In the genomic region with DNA sequence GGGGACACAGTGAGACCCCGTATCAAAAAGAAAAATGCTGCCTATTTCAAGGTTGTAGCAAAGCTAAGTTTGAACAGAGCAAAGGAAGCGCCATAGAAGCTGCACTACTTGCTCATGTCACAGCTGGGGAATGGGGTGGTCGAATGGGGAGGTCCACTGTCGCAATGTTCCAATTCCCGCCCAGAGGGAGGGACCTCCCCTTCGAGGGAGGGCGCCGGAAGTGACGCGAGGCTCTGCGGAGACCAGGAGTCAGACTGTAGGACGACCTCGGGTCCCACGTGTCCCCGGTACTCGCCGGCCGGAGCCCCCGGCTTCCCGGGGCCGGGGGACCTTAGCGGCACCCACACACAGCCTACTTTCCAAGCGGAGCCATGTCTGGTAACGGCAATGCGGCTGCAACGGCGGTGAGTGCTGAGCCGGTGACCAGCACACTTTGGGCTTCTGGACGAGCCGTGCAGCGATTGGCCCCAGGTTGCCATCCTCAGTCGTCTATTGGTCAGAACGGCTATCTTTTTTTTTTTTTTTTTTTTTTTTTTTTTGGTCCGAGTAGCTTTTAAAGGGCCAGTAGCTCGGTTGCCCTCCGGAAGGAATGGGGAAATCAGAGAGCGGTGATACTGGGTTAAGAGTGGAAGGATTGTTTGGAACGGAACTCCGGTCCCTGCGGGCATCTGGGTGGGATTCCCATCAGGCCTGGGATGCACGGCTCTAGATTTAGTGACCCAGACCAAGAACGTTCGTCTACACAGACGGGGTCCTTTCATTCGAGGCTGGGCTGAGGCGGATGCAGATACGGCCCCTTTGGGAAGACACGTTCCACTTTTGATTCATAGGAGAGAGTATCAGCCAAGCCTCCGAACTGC, we compare ENCODE assay signal across 1 cellular context.
TF ChIP-seq lines count a peak whose summit lies in the region.

TSS of gene HMBS (plus strand) at position 219 of the 860 bp plus-strand sequence. CDS start at position 372, 153 bp downstream.

TF ChIP-seq in HepG2, 621 proteins besides CTCF, POLR2A, EP300 and RAD21 (continued from another document and continues in another):
- peak; percentile 82 for TF ChIP-seq SNAPC4 (CRISPR knock-in tag; IDR thresholded peaks at IDR 0.05)
- TF ChIP-seq HDAC1 (CRISPR knock-in tag; IDR thresholded peaks at IDR 0.05): peak; percentile 88
- no peak for TF ChIP-seq KMT2B (CRISPR knock-in tag; IDR thresholded peaks at IDR 0.05)
- no peak for TF ChIP-seq FOXM1 (CRISPR knock-in tag; IDR thresholded peaks at IDR 0.05)
- TF ChIP-seq ZNF7 (CRISPR knock-in tag; IDR thresholded peaks at IDR 0.05): no peak
- no peak for TF ChIP-seq CEBPZ (IDR thresholded peaks at IDR 0.05; ENCODE audit: low read length)
- TF ChIP-seq DPF2 (CRISPR knock-in tag; IDR thresholded peaks at IDR 0.05; ENCODE audit: borderline replicate concordance, low read depth): 0 out of 2 replicates have a peak, but pooled peaks have one; percentile 37
- no peak for TF ChIP-seq PITX1 (CRISPR knock-in tag; IDR thresholded peaks at IDR 0.05)
- TF ChIP-seq MTF1 (CRISPR knock-in tag; IDR thresholded peaks at IDR 0.05): no peak
- TF ChIP-seq ZNF24 (IDR thresholded peaks at IDR 0.05): no peak
- TF ChIP-seq MAZ (IDR thresholded peaks at IDR 0.05; ENCODE audit: borderline replicate concordance, low read depth, low read length): peak; percentile 54; the same call in 1 of the 2 replicates
- 0 out of 2 replicates have a peak, but pooled peaks have one; percentile 32 for TF ChIP-seq MAZ (CRISPR knock-in tag; IDR thresholded peaks at IDR 0.05; ENCODE audit: low read depth)
- TF ChIP-seq, protein P1, sequence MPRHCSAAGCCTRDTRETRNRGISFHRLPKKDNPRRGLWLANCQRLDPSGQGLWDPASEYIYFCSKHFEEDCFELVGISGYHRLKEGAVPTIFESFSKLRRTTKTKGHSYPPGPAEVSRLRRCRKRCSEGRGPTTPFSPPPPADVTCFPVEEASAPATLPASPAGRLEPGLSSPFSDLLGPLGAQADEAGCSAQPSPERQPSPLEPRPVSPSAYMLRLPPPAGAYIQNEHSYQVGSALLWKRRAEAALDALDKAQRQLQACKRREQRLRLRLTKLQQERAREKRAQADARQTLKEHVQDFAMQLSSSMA (CRISPR knock-in tag; IDR thresholded peaks at IDR 0.05): no peak
- TF ChIP-seq, protein P2, sequence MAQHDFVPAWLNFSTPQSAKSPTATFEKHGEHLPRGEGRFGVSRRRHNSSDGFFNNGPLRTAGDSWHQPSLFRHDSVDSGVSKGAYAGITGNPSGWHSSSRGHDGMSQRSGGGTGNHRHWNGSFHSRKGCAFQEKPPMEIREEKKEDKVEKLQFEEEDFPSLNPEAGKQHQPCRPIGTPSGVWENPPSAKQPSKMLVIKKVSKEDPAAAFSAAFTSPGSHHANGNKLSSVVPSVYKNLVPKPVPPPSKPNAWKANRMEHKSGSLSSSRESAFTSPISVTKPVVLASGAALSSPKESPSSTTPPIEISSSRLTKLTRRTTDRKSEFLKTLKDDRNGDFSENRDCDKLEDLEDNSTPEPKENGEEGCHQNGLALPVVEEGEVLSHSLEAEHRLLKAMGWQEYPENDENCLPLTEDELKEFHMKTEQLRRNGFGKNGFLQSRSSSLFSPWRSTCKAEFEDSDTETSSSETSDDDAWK (CRISPR knock-in tag; IDR thresholded peaks at IDR 0.05): no peak
- peak; percentile 72 for TF ChIP-seq IKZF5 (CRISPR knock-in tag; IDR thresholded peaks at IDR 0.05)
- no peak for TF ChIP-seq ZNF253 (CRISPR knock-in tag; IDR thresholded peaks at IDR 0.05; ENCODE audit: borderline replicate concordance)
- no peak for TF ChIP-seq ZNF570 (CRISPR knock-in tag; IDR thresholded peaks at IDR 0.05; ENCODE audit: borderline replicate concordance)
- peak; percentile 72; the same call in 1 of the 2 replicates for TF ChIP-seq ZNF768 (CRISPR knock-in tag; IDR thresholded peaks at IDR 0.05)
- TF ChIP-seq HDAC6 (IDR thresholded peaks at IDR 0.05; ENCODE audit: low read depth, low read length): no peak
- no peak for TF ChIP-seq ZNF138 (CRISPR knock-in tag; IDR thresholded peaks at IDR 0.05; ENCODE audit: low read depth)
- no peak for TF ChIP-seq ARNT (IDR thresholded peaks at IDR 0.05)
- TF ChIP-seq MXD3 (CRISPR knock-in tag; IDR thresholded peaks at IDR 0.05): peak; percentile 83
- TF ChIP-seq ARID2 (CRISPR knock-in tag; IDR thresholded peaks at IDR 0.05; ENCODE audit: borderline replicate concordance): no peak
- TF ChIP-seq, protein P3, sequence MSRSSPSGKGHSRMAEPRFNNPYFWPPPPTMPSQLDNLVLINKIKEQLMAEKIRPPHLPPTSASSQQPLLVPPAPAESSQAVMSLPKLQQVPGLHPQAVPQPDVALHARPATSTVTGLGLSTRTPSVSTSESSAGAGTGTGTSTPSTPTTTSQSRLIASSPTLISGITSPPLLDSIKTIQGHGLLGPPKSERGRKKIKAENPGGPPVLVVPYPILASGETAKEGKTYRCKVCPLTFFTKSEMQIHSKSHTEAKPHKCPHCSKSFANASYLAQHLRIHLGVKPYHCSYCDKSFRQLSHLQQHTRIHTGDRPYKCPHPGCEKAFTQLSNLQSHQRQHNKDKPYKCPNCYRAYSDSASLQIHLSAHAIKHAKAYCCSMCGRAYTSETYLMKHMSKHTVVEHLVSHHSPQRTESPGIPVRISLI (CRISPR knock-in tag; IDR thresholded peaks at IDR 0.05; ENCODE audit: borderline replicate concordance): peak; percentile 100
- TF ChIP-seq, protein P4, sequence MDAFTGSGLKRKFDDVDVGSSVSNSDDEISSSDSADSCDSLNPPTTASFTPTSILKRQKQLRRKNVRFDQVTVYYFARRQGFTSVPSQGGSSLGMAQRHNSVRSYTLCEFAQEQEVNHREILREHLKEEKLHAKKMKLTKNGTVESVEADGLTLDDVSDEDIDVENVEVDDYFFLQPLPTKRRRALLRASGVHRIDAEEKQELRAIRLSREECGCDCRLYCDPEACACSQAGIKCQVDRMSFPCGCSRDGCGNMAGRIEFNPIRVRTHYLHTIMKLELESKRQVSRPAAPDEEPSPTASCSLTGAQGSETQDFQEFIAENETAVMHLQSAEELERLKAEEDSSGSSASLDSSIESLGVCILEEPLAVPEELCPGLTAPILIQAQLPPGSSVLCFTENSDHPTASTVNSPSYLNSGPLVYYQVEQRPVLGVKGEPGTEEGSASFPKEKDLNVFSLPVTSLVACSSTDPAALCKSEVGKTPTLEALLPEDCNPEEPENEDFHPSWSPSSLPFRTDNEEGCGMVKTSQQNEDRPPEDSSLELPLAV (CRISPR knock-in tag; conservative IDR thresholded peaks at IDR 0.05; ENCODE audit: low read depth): no peak
- no peak for TF ChIP-seq ZNF678 (CRISPR knock-in tag; IDR thresholded peaks at IDR 0.05)
- TF ChIP-seq SALL2 (CRISPR knock-in tag; IDR thresholded peaks at IDR 0.05): peak; percentile 48; the same call in 1 of the 2 replicates
- no peak for TF ChIP-seq NCOA1 (CRISPR knock-in tag; IDR thresholded peaks at IDR 0.05)
- TF ChIP-seq TFAP4 (IDR thresholded peaks at IDR 0.05; ENCODE audit: borderline replicate concordance, low read depth): peak; percentile 90; the same call in 1 of the 2 replicates
- no peak for TF ChIP-seq HMG20A (CRISPR knock-in tag; IDR thresholded peaks at IDR 0.05; ENCODE audit: borderline replicate concordance)
- TF ChIP-seq FUBP1 (CRISPR knock-in tag; IDR thresholded peaks at IDR 0.05; ENCODE audit: borderline replicate concordance): no peak
- TF ChIP-seq ZC3H13 (CRISPR knock-in tag; IDR thresholded peaks at IDR 0.05): peak; percentile 83; the same call in 1 of the 2 replicates
- TF ChIP-seq ZNF335 (CRISPR knock-in tag; IDR thresholded peaks at IDR 0.05): no peak; the same call in 1 of the 2 replicates
- TF ChIP-seq ZNF354B (CRISPR knock-in tag; IDR thresholded peaks at IDR 0.05): no peak
- TF ChIP-seq FLYWCH1 (CRISPR knock-in tag; IDR thresholded peaks at IDR 0.05): no peak
- no peak for TF ChIP-seq STAG1 (CRISPR knock-in tag; IDR thresholded peaks at IDR 0.05)
